Comparison of ENCODE assay signal across 1 cellular context in genomic region chr7:39732837-39733804, GRCh38.
A peak's percentile ranks its signal among the peaks of the same experiment; 100 is the strongest.
TF ChIP-seq lines count a peak whose summit lies in the region.

No MANE protein-coding gene starts in this region.

TF ChIP-seq in K562, 482 proteins besides CTCF, POLR2A, EP300 and RAD21 (continued from another document and continues in another):
- TF ChIP-seq ZBTB11 (CRISPR knock-in tag; IDR thresholded peaks at IDR 0.05) (peak; percentile 62 to 89 (median 70); a peak in 4 of 6 replicates), MGA (IDR thresholded peaks at IDR 0.05) (peak; percentile 57; the same call in 1 of the 2 replicates), ELF2 (CRISPR knock-in tag; IDR thresholded peaks at IDR 0.05) (peak; percentile 44; the same call in 1 of the 2 replicates), USF2 (CRISPR knock-in tag; IDR thresholded peaks at IDR 0.05) (peak; percentile 18; the same call in 1 of the 2 replicates), CBX3 (IDR thresholded peaks at IDR 0.05; ENCODE audit: borderline replicate concordance in 1 of 2, low read length in 2 of 2) (peak in 1 of 2 experiments; percentile 20; a peak in 1 of 3 replicates), TCF3 (CRISPR knock-in tag; IDR thresholded peaks at IDR 0.05) (no peak), ZBTB17 (CRISPR knock-in tag; IDR thresholded peaks at IDR 0.05) (0 out of 2 replicates have a peak, but pooled peaks have one; percentile 22), RFX1 (IDR thresholded peaks at IDR 0.05) (peak; percentile 85), ATF3 (IDR thresholded peaks at IDR 0.05) (peak; percentile 72), ATF3 (CRISPR knock-in tag; conservative IDR thresholded peaks at IDR 0.05) (no peak), ETV1 (tag; conservative IDR thresholded peaks at IDR 0.05; ENCODE audit: low read depth) (peak; percentile 81; the same call in 1 of the 2 replicates), POU5F1 (IDR thresholded peaks at IDR 0.05; ENCODE audit: borderline replicate concordance, low read depth, low read length, partially characterized antibody) (no peak), GTF2F1 (IDR thresholded peaks at IDR 0.05; ENCODE audit: low read depth, low read length) (peak; percentile 57; the same call in 1 of the 2 replicates), HDAC8 (tag; IDR thresholded peaks at IDR 0.05) (no peak), GABPB1 (CRISPR knock-in tag; IDR thresholded peaks at IDR 0.05) (peak; percentile 63; the same call in 1 of the 2 replicates), ZNF408 (CRISPR knock-in tag; IDR thresholded peaks at IDR 0.05; ENCODE audit: low read depth) (no peak), ZZZ3 (IDR thresholded peaks at IDR 0.05) (no peak), GTF2A2 (tag; IDR thresholded peaks at IDR 0.05) (no peak), E2F6 (IDR thresholded peaks at IDR 0.05; ENCODE audit: borderline replicate concordance in 1 of 2, extremely low read depth in 1 of 2, insufficient read depth in 1 of 2, insufficient read length in 1 of 2, low read depth in 1 of 2, low read length in 1 of 2, poor library complexity in 1 of 2, severe bottlenecking in 1 of 2) (peak; percentile 35 to 49), ZNF316 (IDR thresholded peaks at IDR 0.05) (no peak), ZBTB12 (CRISPR knock-in tag; IDR thresholded peaks at IDR 0.05) (peak; percentile 89), SPI1 (IDR thresholded peaks at IDR 0.05; ENCODE audit: borderline replicate concordance, low read depth, low read length) (peak; percentile 65), SRSF1 (IDR thresholded peaks at IDR 0.05; ENCODE audit: low read depth, low read length) (no peak), ASH1L (IDR thresholded peaks at IDR 0.05; ENCODE audit: borderline replicate concordance, low read depth, partially characterized antibody) (peak; percentile 39), CHD1 (IDR thresholded peaks at IDR 0.05; ENCODE audit: low read length) (no peak), DEAF1 (CRISPR knock-in tag; IDR thresholded peaks at IDR 0.05) (no peak), EWSR1 (IDR thresholded peaks at IDR 0.05; ENCODE audit: borderline replicate concordance, low read depth, partially characterized antibody) (no peak), CAMTA2 (CRISPR knock-in tag; conservative IDR thresholded peaks at IDR 0.05) (no peak), SREBF1 (IDR thresholded peaks at IDR 0.05; ENCODE audit: borderline replicate concordance, low read depth, low read length) (no peak), RFX5 (IDR thresholded peaks at IDR 0.05; ENCODE audit: low read depth, low read length) (peak; percentile 100), NCOA4 (IDR thresholded peaks at IDR 0.05; ENCODE audit: partially characterized antibody) (no peak)
